Comparison of ENCODE assay signal across 24 cellular contexts in the genomic region with DNA sequence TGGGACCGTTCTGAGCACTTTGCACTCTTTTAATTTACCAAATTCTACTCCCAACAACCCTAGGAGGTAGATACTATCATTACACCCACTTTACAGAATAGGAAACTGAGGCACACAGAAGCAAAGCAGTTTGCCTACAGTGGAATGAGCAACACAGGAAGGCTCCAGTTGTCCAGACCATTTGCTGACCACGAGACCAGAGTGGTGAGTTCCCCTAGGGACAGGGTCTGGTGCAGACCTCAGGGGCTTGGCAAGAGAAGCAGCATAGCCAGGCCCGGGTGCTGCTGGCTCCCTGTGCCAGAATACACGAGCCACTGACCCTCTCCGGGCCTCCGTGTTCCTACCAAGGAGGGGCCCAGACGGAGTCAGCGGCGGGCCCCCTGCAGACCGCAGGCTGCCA. TPM values are rescaled to one million over a fixed set of nuclear protein-coding genes. Genes with fewer than 3 reads are reported as not detected.
"Had no signal": no experiment of that assay in that cellular context is flagged by ENCODE, and none has a peak within 500 bp of the region (broad histone marks: within the 10 kb centered on the region; RNA-seq: fewer than 3 reads in every experiment).

No MANE protein-coding gene starts in this region.

- H3K27me3 Mint-ChIP-seq: activated CD4-positive, alpha-beta T cell treated with anti-CD3 and anti-CD28 coated beads, Interleukin-2, amount 10 ng/mL, durations not matched to agents 7 days and 5 days; activated naive CD8-positive, alpha-beta T cell treated with anti-CD3 and anti-CD28 coated beads for 36 hours; progenitor cell of endocrine pancreas had no signal

- H3K9me3 ChIP-seq: esophagus squamous epithelium, right atrium auricular region, transverse colon had no signal

- H3K4me3 Mint-ChIP-seq: activated CD4-positive, alpha-beta T cell treated with anti-CD3 and anti-CD28 coated beads, Interleukin-2, amount 10 ng/mL, durations not matched to agents 7 days and 5 days; activated naive CD8-positive, alpha-beta T cell treated with anti-CD3 and anti-CD28 coated beads for 36 hours; activated T-helper 1 cell treated with anti-CD3 and anti-CD28 coated beads, Interleukin-12 subunit alpha, Interleukin-12 subunit beta, Interleukin-2, Interleukin-4 antibody, amounts not matched to agents 30 ng/mL and 10 ng/mL and 1 ng/mL, durations not matched to agents 14 hours and 24 hours and 36 hours; nephron had no signal

- H3K36me3 ChIP-seq: transverse colon had no signal

- H3K4me3 ChIP-seq: esophagus squamous epithelium, hepatocyte, right atrium auricular region, transverse colon had no signal

- H3K36me3 Mint-ChIP-seq: activated naive CD8-positive, alpha-beta T cell treated with anti-CD3 and anti-CD28 coated beads for 36 hours had no signal

- DNase-seq: activated CD4-positive, alpha-beta T cell treated with anti-CD3 and anti-CD28 coated beads, Interleukin-2, amount 10 ng/mL, durations not matched to agents 7 days and 5 days; activated naive CD8-positive, alpha-beta T cell treated with anti-CD3 and anti-CD28 coated beads for 36 hours; brain microvascular endothelial cell; esophagus squamous epithelium; mesenchymal stem cell; occipital lobe; small intestine; stimulated activated CD4-positive, alpha-beta T cell treated with anti-CD3 and anti-CD28 coated beads, Interleukin-4, amount 100 ng/mL, for 24 hours; stimulated activated naive CD8-positive, alpha-beta T cell treated with anti-CD3 and anti-CD28 coated beads, Interleukin-15, Interleukin-2, amounts not matched to agents 100 U/mL and 50 U/mL, for 24 hours; SW 1271; T-helper 9 cell; transverse colon had no signal

- H3K27me3 ChIP-seq: brain microvascular endothelial cell, esophagus squamous epithelium, hepatocyte, right atrium auricular region, transverse colon had no signal

- ATAC-seq: left lobe of liver; stimulated activated naive CD8-positive, alpha-beta T cell treated with anti-CD3 and anti-CD28 coated beads, Interleukin-15, Interleukin-2, amounts not matched to agents 100 U/mL and 50 U/mL, for 24 hours had no signal

- H3K27ac Mint-ChIP-seq: activated CD4-positive, alpha-beta T cell treated with anti-CD3 and anti-CD28 coated beads, Interleukin-2, amount 10 ng/mL, durations not matched to agents 7 days and 5 days; activated naive CD8-positive, alpha-beta T cell treated with anti-CD3 and anti-CD28 coated beads for 36 hours; activated T-helper 1 cell treated with anti-CD3 and anti-CD28 coated beads, Interleukin-12 subunit alpha, Interleukin-12 subunit beta, Interleukin-2, Interleukin-4 antibody, amounts not matched to agents 30 ng/mL and 10 ng/mL and 1 ng/mL, durations not matched to agents 14 hours and 24 hours and 36 hours; nephron; progenitor cell of endocrine pancreas had no signal

- H3K4me1 Mint-ChIP-seq: nephron had no signal

- H3K9me3 Mint-ChIP-seq: activated CD4-positive, alpha-beta T cell treated with anti-CD3 and anti-CD28 coated beads, Interleukin-2, amount 10 ng/mL, durations not matched to agents 7 days and 5 days; activated naive CD8-positive, alpha-beta T cell treated with anti-CD3 and anti-CD28 coated beads for 36 hours; activated T-helper 1 cell treated with anti-CD3 and anti-CD28 coated beads, Interleukin-12 subunit alpha, Interleukin-12 subunit beta, Interleukin-2, Interleukin-4 antibody, amounts not matched to agents 30 ng/mL and 10 ng/mL and 1 ng/mL, durations not matched to agents 14 hours and 24 hours and 36 hours; nephron had no signal

- H3K27ac ChIP-seq: brain microvascular endothelial cell, hepatocyte had no signal

RNA-seq across cellular contexts. Expression of gene H1-8, which starts 37.0 kb away (rescaled TPM):
- total RNA-seq: activated CD4-positive, alpha-beta T cell treated with anti-CD3 and anti-CD28 coated beads, Interleukin-2, amount 10 ng/mL, durations not matched to agents 7 days and 5 days; activated naive CD8-positive, alpha-beta T cell treated with anti-CD3 and anti-CD28 coated beads for 36 hours; activated T-helper 1 cell treated with anti-CD3 and anti-CD28 coated beads, Interleukin-12 subunit alpha, Interleukin-12 subunit beta, Interleukin-2, Interleukin-4 antibody, amounts not matched to agents 30 ng/mL and 10 ng/mL and 1 ng/mL, durations not matched to agents 14 hours and 24 hours and 36 hours; cerebellum; dermis microvascular lymphatic vessel endothelial cell; esophagus squamous epithelium; fibroblast of villous mesenchyme; glomerular endothelial cell; hepatocyte; left lobe of liver; mucosa of gallbladder; occipital lobe; progenitor cell of endocrine pancreas; right atrium auricular region; transverse colon had no signal
- polyA plus RNA-seq: hepatocyte, keratinocyte, small intestine had no signal

RNA-seq across cellular contexts. Expression of gene RHO, which starts 51.6 kb away (rescaled TPM):
- total RNA-seq: activated CD4-positive, alpha-beta T cell treated with anti-CD3 and anti-CD28 coated beads, Interleukin-2, amount 10 ng/mL, durations not matched to agents 7 days and 5 days; activated naive CD8-positive, alpha-beta T cell treated with anti-CD3 and anti-CD28 coated beads for 36 hours; activated T-helper 1 cell treated with anti-CD3 and anti-CD28 coated beads, Interleukin-12 subunit alpha, Interleukin-12 subunit beta, Interleukin-2, Interleukin-4 antibody, amounts not matched to agents 30 ng/mL and 10 ng/mL and 1 ng/mL, durations not matched to agents 14 hours and 24 hours and 36 hours; cerebellum; dermis microvascular lymphatic vessel endothelial cell; esophagus squamous epithelium; fibroblast of villous mesenchyme; glomerular endothelial cell; hepatocyte; left lobe of liver; mucosa of gallbladder; occipital lobe; right atrium auricular region; transverse colon had no signal
- polyA plus RNA-seq: keratinocyte, small intestine had no signal
